8 cellular contexts compared by ENCODE assay signal in genomic region chr14:36556811-36557433, GRCh38. TPM values are rescaled to one million over a fixed set of nuclear protein-coding genes. Genes with fewer than 3 reads are reported as not detected.
A peak's percentile ranks its signal among the peaks of the same experiment; 100 is the strongest.
DNase-seq lines count a peak whose midpoint lies in the region; TF ChIP-seq lines count a peak whose summit lies in the region.

No MANE protein-coding gene starts in this region.

- DNase-seq in left ventricle myocardium inferior (no peak), cardiac septum (ENCODE audit: low spot score) (no peak), NAMALWA (ENCODE audit: low spot score) (peak; percentile 43), WERI-Rb-1 (no peak), head of caudate nucleus (peak in 35 of 42 donors; percentile 19 to 82 (median 59)), stomach (no peak), HK-2 (ENCODE audit: unreplicated experiment) (no peak), 8988T (no peak)

- H3K27ac ChIP-seq in left ventricle myocardium inferior (replicated peaks): no peak overlapping the region
- no peak overlapping the region for H3K27ac ChIP-seq in WERI-Rb-1
- H3K27ac ChIP-seq in stomach: no peak overlapping the region

- no peaks in the 10 kb centered on the region for H3K4me1 ChIP-seq in left ventricle myocardium inferior
- no peaks in the 10 kb centered on the region for H3K4me1 ChIP-seq in stomach

- H3K36me3 ChIP-seq in left ventricle myocardium inferior: no peaks in the 10 kb centered on the region
- H3K36me3 ChIP-seq in WERI-Rb-1: no peaks in the 10 kb centered on the region
- no peaks in the 10 kb centered on the region for H3K36me3 ChIP-seq in stomach

- no peaks in the 10 kb centered on the region for H3K9me3 ChIP-seq in left ventricle myocardium inferior (replicated peaks)
- no peaks in the 10 kb centered on the region for H3K9me3 ChIP-seq in WERI-Rb-1 (ENCODE audit: severe bottlenecking)
- H3K9me3 ChIP-seq in stomach: no peaks in the 10 kb centered on the region

- 52 to 65% (median 59%) methylated on average over 9 of the region's 9 CpGs for WGBS in stomach, 5 donors

- intact Hi-C loops in left ventricle myocardium inferior (cut with micrococcal nuclease) (loop anchor here (10.0 kb wide), 1 partner anchor 588 kb away; no protein-coding TSS in a partner anchor), cardiac septum (cut with DNase I) (loop anchor here (5.0 to 10.0 kb wide), 2 partner anchors 48 to 485 kb away; no protein-coding TSS in a partner anchor), head of caudate nucleus (cut with DNase I) (loop anchor here (10.0 kb wide), 1 partner anchor 482 kb away; no protein-coding TSS in a partner anchor), stomach (cut with DNase I; ENCODE audit: low total_unique reads) (no loop called here)

- peaks cover 53% of the 10 kb centered on the region for H3K27me3 ChIP-seq in left ventricle myocardium inferior (ENCODE audit: low read depth)
- H3K27me3 ChIP-seq in WERI-Rb-1 (ENCODE audit: insufficient read depth, low read depth, severe bottlenecking): peaks cover 73% of the 10 kb centered on the region
- peaks cover 0 to 33% (median 0%) of the 10 kb centered on the region in 3 donors for H3K27me3 ChIP-seq in stomach

- H3K4me3 ChIP-seq in left ventricle myocardium inferior (no peak overlapping the region), WERI-Rb-1 (ENCODE audit: low read depth, low read length) (no peak overlapping the region), stomach (no peak overlapping the region)

- TF ChIP-seq EP300 in stomach (IDR thresholded peaks at IDR 0.05): no peak

- no peak for TF ChIP-seq POLR2A in stomach (IDR thresholded peaks at IDR 0.05)

- TF ChIP-seq CTCF in left ventricle myocardium inferior (IDR thresholded peaks at IDR 0.05; ENCODE audit: borderline replicate concordance) (peak; percentile 77), WERI-Rb-1 (IDR thresholded peaks at IDR 0.05; ENCODE audit: low read depth, low read length) (peak; percentile 58), stomach (IDR thresholded peaks at IDR 0.05) (peak in 5 of 7 experiments; percentile 23 to 70 (median 65))

RNA-seq across cellular contexts. Expression of gene NKX2-8, which starts 25.5 kb away (rescaled TPM):
- total RNA-seq in left ventricle myocardium inferior: not detected
- total RNA-seq in cardiac septum: not detected
- not detected for total RNA-seq in stomach
- polyA plus RNA-seq in stomach: 1 to 10 TPM in 1 of 3 donors, not detected in 2; 1.4 TPM

RNA-seq across cellular contexts. Expression of gene NKX2-1, which starts 36.9 kb away (rescaled TPM):
- total RNA-seq in left ventricle myocardium inferior: not detected
- total RNA-seq in cardiac septum: not detected
- 10 to 100 TPM in 1 of 5 donors, not detected in 4; 13.4 TPM for total RNA-seq in stomach
- not detected for polyA plus RNA-seq in stomach

Comparison
In these comparisons a context has a peak if more than half of its experiments do, and no peak if none do; other contexts are left out.
1. DNase-seq: peak in NAMALWA (single experiment) and head of caudate nucleus (35 of 42); none in left ventricle myocardium inferior (single experiment), cardiac septum (single experiment), WERI-Rb-1 (single experiment), stomach (single experiment), HK-2 (single experiment) and 8988T (single experiment).
2. Peak in every context shown above with its lines, with median percentiles within 50 percentile points of each other: CTCF ChIP-seq.